In the genomic region with DNA sequence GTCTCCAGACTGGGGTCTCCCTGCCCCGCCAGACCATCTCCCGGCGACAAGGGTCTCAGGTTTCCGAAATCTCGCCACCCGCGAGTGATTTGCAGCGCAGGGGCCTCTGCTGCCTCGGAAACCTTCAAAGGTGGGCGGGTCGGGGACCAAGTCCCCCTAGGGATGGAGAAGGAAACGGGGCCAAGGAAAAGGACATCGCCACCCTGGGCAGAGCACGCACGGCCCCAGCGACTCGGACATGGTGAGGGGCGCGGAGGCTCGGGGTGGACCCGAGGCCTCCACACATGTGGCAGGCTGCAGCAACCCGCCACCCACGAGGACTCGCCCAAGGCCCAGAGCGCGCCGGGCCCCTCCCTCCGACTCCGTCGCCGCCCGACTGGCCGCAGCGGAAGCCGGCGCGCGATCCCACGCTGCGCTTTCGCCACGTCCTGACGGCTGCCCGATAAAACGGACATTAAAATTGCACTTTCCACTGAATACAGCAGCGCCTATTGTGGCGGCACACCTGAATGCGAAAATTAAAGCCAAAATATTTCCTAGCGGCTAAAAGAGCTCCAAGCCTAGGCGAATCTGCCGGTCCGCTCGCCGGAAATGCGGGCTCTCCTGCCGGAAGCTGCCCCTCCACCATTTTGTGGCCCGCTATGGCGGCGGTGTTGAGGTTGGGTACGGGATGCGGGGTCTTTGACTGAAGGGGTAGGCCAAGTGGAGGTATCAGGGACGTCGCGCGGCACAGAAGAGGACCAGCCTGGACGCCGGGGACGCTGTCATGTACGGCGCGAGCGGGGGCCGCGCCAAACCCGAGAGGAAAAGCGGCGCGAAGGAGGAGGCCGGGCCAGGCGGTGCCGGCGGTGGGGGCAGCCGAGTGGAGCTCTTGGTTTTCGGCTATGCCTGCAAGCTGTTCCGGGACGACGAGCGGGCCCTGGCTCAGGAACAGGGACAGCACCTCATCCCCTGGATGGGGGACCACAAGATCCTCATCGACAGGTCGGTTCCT, we compare ENCODE assay signal across 8 cellular contexts. TPM values are rescaled to one million over a fixed set of nuclear protein-coding genes. Genes with fewer than 3 reads are reported as not detected.
DNase-seq lines count a peak whose midpoint lies in the region; ATAC-seq and TF ChIP-seq lines count a peak whose summit lies in the region.

A gene (plus strand): TSS at position 627 of the 994 bp plus-strand sequence. CDS start 140 bp downstream, at position 767.

- H3K27me3 Mint-ChIP-seq in neural crest cell (ENCODE audit: low read depth) = no peaks in the 10 kb centered on the region

- peaks cover 24% of the 10 kb centered on the region for H3K4me1 Mint-ChIP-seq in neural crest cell

- TF ChIP-seq CTCF in RWPE2 (IDR thresholded peaks at IDR 0.05; ENCODE audit: poor library complexity, severe bottlenecking) (no peak), neural crest cell (conservative IDR thresholded peaks at IDR 0.05) (no peak), stomach (IDR thresholded peaks at IDR 0.05) (peak in 1 of 7 experiments; percentile 24)

- H3K9me3 ChIP-seq in RWPE2 (ENCODE audit: severe bottlenecking) (no peaks in the 10 kb centered on the region), stomach (no peaks in the 10 kb centered on the region)

- peak within 1 kb of the TSS; percentile 100 for H3K27ac Mint-ChIP-seq in neural crest cell (ENCODE audit: unreplicated experiment)

- ATAC-seq in GM21576 (IDR thresholded peaks at IDR 0.05; ENCODE audit: unreplicated experiment) (peak; percentile 90), RWPE2 (ENCODE audit: low read depth) (peak; percentile 90)

- peak; percentile 78 for DNase-seq in DMS79 treated with DMSO at 0.1 percent for 48 hours (lab: John Stamatoyannopoulos, UW)
- no peak for DNase-seq in RWPE2 (ENCODE audit: low spot score)
- peak; percentile 66 for DNase-seq in activated effector memory CD4-positive, alpha-beta T cell treated with Interleukin-2 at 50 U/mL for 16 hours
- peak; percentile 18 for DNase-seq in fibroblast of the conjunctiva (ENCODE audit: low read depth)
- DNase-seq in neural crest cell (ENCODE audit: low read depth, low spot score) = peak; percentile 66
- DNase-seq in stomach = peak; percentile 73

- H3K27ac ChIP-seq in RWPE2 (ENCODE audit: poor library complexity, severe bottlenecking) (peak within 1 kb of the TSS; percentile 74), stomach (peak within 1 kb of the TSS; percentile 89 to 95 (median 94))

- 0 to 1% (median 1%) methylated on average over 67 to 90 of the region's 90 CpGs for WGBS in stomach, 5 donors

- peak within 1 kb of the TSS; percentile 98 for H3K4me3 Mint-ChIP-seq in neural crest cell

- H3K9me3 Mint-ChIP-seq in neural crest cell = peaks cover 3% of the 10 kb centered on the region

- H3K4me3 ChIP-seq in RWPE2 (ENCODE audit: severe bottlenecking) (peak within 1 kb of the TSS; percentile 73), stomach (peak within 1 kb of the TSS; percentile 92 to 100 (median 100))

- TF ChIP-seq EP300 in Ishikawa (IDR thresholded peaks at IDR 0.05; ENCODE audit: borderline replicate concordance) = peak; percentile 80
- TF ChIP-seq EP300 in stomach (IDR thresholded peaks at IDR 0.05) = no peak

- peaks cover 13% of the 10 kb centered on the region for H3K36me3 Mint-ChIP-seq in neural crest cell (ENCODE audit: low read depth)

- TF ChIP-seq RAD21 in Ishikawa (IDR thresholded peaks at IDR 0.05; ENCODE audit: low read depth) = no peak

- no peak for TF ChIP-seq POLR2A in stomach (IDR thresholded peaks at IDR 0.05)

- H3K36me3 ChIP-seq in RWPE2 (ENCODE audit: low read depth) (peaks cover 34% of the 10 kb centered on the region), stomach (peaks cover 18 to 25% (median 22%) of the 10 kb centered on the region in 4 donors)

- intact Hi-C loops in stomach (cut with DNase I; ENCODE audit: low total_unique reads) = no loop called here

- H3K27me3 ChIP-seq in RWPE2 (ENCODE audit: insufficient read depth, poor library complexity, severe bottlenecking) (no peaks in the 10 kb centered on the region), stomach (no peaks in the 10 kb centered on the region)

- peaks cover 8% of the 10 kb centered on the region for H3K4me1 ChIP-seq in RWPE2 (ENCODE audit: insufficient read depth, poor library complexity, severe bottlenecking)
- H3K4me1 ChIP-seq in stomach = peaks cover 20 to 30% (median 29%) of the 10 kb centered on the region in 4 donors

TF ChIP-seq in Ishikawa, 13 proteins besides CTCF, POLR2A, EP300 and RAD21:
- no peak for TF ChIP-seq ZBTB7A (IDR thresholded peaks at IDR 0.05; ENCODE audit: low read depth)
- TF ChIP-seq CREB1 (IDR thresholded peaks at IDR 0.05; ENCODE audit: low read depth) = 0 out of 2 replicates have a peak, but pooled peaks have one; percentile 39
- TF ChIP-seq EGR1 (IDR thresholded peaks at IDR 0.05) = peak; percentile 90
- TF ChIP-seq, protein P1, sequence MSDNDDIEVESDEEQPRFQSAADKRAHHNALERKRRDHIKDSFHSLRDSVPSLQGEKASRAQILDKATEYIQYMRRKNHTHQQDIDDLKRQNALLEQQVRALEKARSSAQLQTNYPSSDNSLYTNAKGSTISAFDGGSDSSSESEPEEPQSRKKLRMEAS (IDR thresholded peaks at IDR 0.05) = peak; percentile 97
- peak; percentile 100 for TF ChIP-seq YY1 (IDR thresholded peaks at IDR 0.05; ENCODE audit: low read depth)
- TF ChIP-seq, protein P2, sequence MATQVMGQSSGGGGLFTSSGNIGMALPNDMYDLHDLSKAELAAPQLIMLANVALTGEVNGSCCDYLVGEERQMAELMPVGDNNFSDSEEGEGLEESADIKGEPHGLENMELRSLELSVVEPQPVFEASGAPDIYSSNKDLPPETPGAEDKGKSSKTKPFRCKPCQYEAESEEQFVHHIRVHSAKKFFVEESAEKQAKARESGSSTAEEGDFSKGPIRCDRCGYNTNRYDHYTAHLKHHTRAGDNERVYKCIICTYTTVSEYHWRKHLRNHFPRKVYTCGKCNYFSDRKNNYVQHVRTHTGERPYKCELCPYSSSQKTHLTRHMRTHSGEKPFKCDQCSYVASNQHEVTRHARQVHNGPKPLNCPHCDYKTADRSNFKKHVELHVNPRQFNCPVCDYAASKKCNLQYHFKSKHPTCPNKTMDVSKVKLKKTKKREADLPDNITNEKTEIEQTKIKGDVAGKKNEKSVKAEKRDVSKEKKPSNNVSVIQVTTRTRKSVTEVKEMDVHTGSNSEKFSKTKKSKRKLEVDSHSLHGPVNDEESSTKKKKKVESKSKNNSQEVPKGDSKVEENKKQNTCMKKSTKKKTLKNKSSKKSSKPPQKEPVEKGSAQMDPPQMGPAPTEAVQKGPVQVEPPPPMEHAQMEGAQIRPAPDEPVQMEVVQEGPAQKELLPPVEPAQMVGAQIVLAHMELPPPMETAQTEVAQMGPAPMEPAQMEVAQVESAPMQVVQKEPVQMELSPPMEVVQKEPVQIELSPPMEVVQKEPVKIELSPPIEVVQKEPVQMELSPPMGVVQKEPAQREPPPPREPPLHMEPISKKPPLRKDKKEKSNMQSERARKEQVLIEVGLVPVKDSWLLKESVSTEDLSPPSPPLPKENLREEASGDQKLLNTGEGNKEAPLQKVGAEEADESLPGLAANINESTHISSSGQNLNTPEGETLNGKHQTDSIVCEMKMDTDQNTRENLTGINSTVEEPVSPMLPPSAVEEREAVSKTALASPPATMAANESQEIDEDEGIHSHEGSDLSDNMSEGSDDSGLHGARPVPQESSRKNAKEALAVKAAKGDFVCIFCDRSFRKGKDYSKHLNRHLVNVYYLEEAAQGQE (IDR thresholded peaks at IDR 0.05; ENCODE audit: low read depth) = no peak
- TF ChIP-seq CEBPB (IDR thresholded peaks at IDR 0.05) = peak; percentile 36; the same call in 1 of the 2 replicates
- TF ChIP-seq TCF12 (IDR thresholded peaks at IDR 0.05; ENCODE audit: low read depth) = peak; percentile 58; the same call in 1 of the 2 replicates
- peak; percentile 95 for TF ChIP-seq TAF1 (IDR thresholded peaks at IDR 0.05; ENCODE audit: low read depth)
- peak; percentile 36; the same call in 1 of the 2 replicates for TF ChIP-seq TEAD4 (IDR thresholded peaks at IDR 0.05)

RNA-seq across cellular contexts. Expression of the gene that starts here (rescaled TPM):
- total RNA-seq in neural crest cell (78.9 and 83.3 TPM in 2 replicates), stomach (100 to 1,000 TPM in 1 of 5 donors, 10 to 100 TPM in 4; 41.5 to 194 (median 65.9) TPM)
- 10 to 100 TPM; 14.8 to 22.0 (median 19.9) TPM for polyA plus RNA-seq in stomach
